8 cellular contexts compared by ENCODE assay signal in genomic region chr3:184513276-184514150, GRCh38. TPM values are rescaled to one million over a fixed set of nuclear protein-coding genes. Genes with fewer than 3 reads are reported as not detected.
A peak's percentile ranks its signal among the peaks of the same experiment; 100 is the strongest.
DNase-seq lines count a peak whose midpoint lies in the region; ATAC-seq, FAIRE-seq and TF ChIP-seq lines count a peak whose summit lies in the region.

No MANE protein-coding gene starts in this region.

- H3K27ac Mint-ChIP-seq in T-helper 2 cell treated with Interferon-gamma antibody and Interleukin-4, amounts not matched to agents 5 μg/mL and 100 μg/mL, for 36 hours: no peak overlapping the region
- no peak overlapping the region for H3K27ac Mint-ChIP-seq in astrocyte (ENCODE audit: unreplicated experiment)

- H3K4me3 ChIP-seq in astrocyte (ENCODE audit: insufficient read depth, low read depth, low read length) (peak overlapping the region; percentile 16), hepatocyte (peak overlapping the region; percentile 50), uterus (peak overlapping the region; percentile 16 to 17)

- no peak for FAIRE-seq in astrocyte (lab: Jason Lieb, UNC)

- H3K4me1 Mint-ChIP-seq in T-helper 2 cell treated with Interferon-gamma antibody and Interleukin-4, amounts not matched to agents 5 μg/mL and 100 μg/mL, for 36 hours (ENCODE audit: low read depth): peaks cover 9% of the 10 kb centered on the region
- H3K4me1 Mint-ChIP-seq in astrocyte (ENCODE audit: low read depth, unreplicated experiment): peaks cover 5% of the 10 kb centered on the region

- H3K9me2 ChIP-seq in hepatocyte (replicated peaks; ENCODE audit: insufficient read depth): no peaks in the 10 kb centered on the region

- H3K36me3 Mint-ChIP-seq in T-helper 2 cell treated with Interferon-gamma antibody and Interleukin-4, amounts not matched to agents 5 μg/mL and 100 μg/mL, for 36 hours (ENCODE audit: low read depth): no peaks in the 10 kb centered on the region
- H3K36me3 Mint-ChIP-seq in astrocyte (ENCODE audit: low read depth, unreplicated experiment): no peaks in the 10 kb centered on the region

- H3K9ac ChIP-seq in ES-I3 (ENCODE audit: low read depth, low read length) (peak overlapping the region; percentile 50), astrocyte (ENCODE audit: low read length) (peak overlapping the region; percentile 33)

- H4K20me1 ChIP-seq in astrocyte (ENCODE audit: insufficient read depth, low read length) (no peaks in the 10 kb centered on the region), hepatocyte (ENCODE audit: insufficient read depth, poor library complexity, severe bottlenecking) (no peaks in the 10 kb centered on the region)

- H3K9me3 Mint-ChIP-seq in T-helper 2 cell treated with Interferon-gamma antibody and Interleukin-4, amounts not matched to agents 5 μg/mL and 100 μg/mL, for 36 hours: no peaks in the 10 kb centered on the region
- peaks cover 18% of the 10 kb centered on the region for H3K9me3 Mint-ChIP-seq in astrocyte (ENCODE audit: unreplicated experiment)

- 7% methylated on average over 52 of the region's 69 CpGs for WGBS in hepatocyte (ENCODE audit: low lambda C conversion rate, missing lambda C conversion rate)

- TF ChIP-seq POLR2A in uterus (IDR thresholded peaks at IDR 0.05): no peak

- H3K36me3 ChIP-seq in ES-I3 (ENCODE audit: insufficient read depth, low read length): no peaks in the 10 kb centered on the region
- H3K36me3 ChIP-seq in astrocyte (ENCODE audit: insufficient read depth, low read length): no peaks in the 10 kb centered on the region
- H3K36me3 ChIP-seq in hepatocyte (replicated peaks; ENCODE audit: insufficient read depth, low read depth): no peaks in the 10 kb centered on the region
- no peaks in the 10 kb centered on the region for H3K36me3 ChIP-seq in uterus

- H3K79me2 ChIP-seq in astrocyte (ENCODE audit: insufficient read depth, low read length): no peaks in the 10 kb centered on the region
- no peaks in the 10 kb centered on the region for H3K79me2 ChIP-seq in hepatocyte

- TF ChIP-seq CTCF in astrocyte (IDR thresholded peaks at IDR 0.05; ENCODE audit: insufficient read depth, low read depth, low read length) (peak; percentile 67), hepatocyte (IDR thresholded peaks at IDR 0.05; ENCODE audit: poor library complexity) (peak; percentile 87), uterus (IDR thresholded peaks at IDR 0.05) (peak; percentile 78 to 91 (median 85))

- H3K27me3 Mint-ChIP-seq in T-helper 2 cell treated with Interferon-gamma antibody and Interleukin-4, amounts not matched to agents 5 μg/mL and 100 μg/mL, for 36 hours (ENCODE audit: low read depth): peaks cover 72% of the 10 kb centered on the region
- H3K27me3 Mint-ChIP-seq in astrocyte (ENCODE audit: low read depth, unreplicated experiment): peaks cover 50% of the 10 kb centered on the region

- H3K4me1 ChIP-seq in ES-I3 (ENCODE audit: insufficient read depth, low read length) (peaks cover 5% of the 10 kb centered on the region; the same call in 1 of the 2 replicates), astrocyte (ENCODE audit: insufficient read depth, low read length) (peaks cover 11% of the 10 kb centered on the region), hepatocyte (ENCODE audit: insufficient read depth) (no peaks in the 10 kb centered on the region), uterus (no peaks in the 10 kb centered on the region)

- H3K27me3 ChIP-seq in astrocyte (ENCODE audit: insufficient read depth, low read length) (peaks cover 49% of the 10 kb centered on the region), hepatocyte (peaks cover 64% of the 10 kb centered on the region), uterus (peaks cover 0 to 8% of the 10 kb centered on the region in 2 donors)

- ATAC-seq in HG02759 (IDR thresholded peaks at IDR 0.05; ENCODE audit: unreplicated experiment): peak; percentile 89

- no peak overlapping the region for H3K27ac ChIP-seq in astrocyte (ENCODE audit: low read depth, low read length)
- no peak overlapping the region for H3K27ac ChIP-seq in hepatocyte
- H3K27ac ChIP-seq in uterus: peak overlapping the region in 1 of 2 donors; percentile 36

- peak overlapping the region; percentile 82 for H3K4me2 ChIP-seq in astrocyte (ENCODE audit: low read length)
- peak overlapping the region; percentile 98 for H3K4me2 ChIP-seq in hepatocyte

- intact Hi-C loops in uterus (cut with DNase I; ENCODE audit: low total_unique reads): loop anchor here (10.0 kb wide), 1 partner anchor 139 kb away; the partner anchor contains the start of gene THPO

- H3K4me3 Mint-ChIP-seq in T-helper 2 cell treated with Interferon-gamma antibody and Interleukin-4, amounts not matched to agents 5 μg/mL and 100 μg/mL, for 36 hours: peak overlapping the region; percentile 70
- H3K4me3 Mint-ChIP-seq in astrocyte (ENCODE audit: unreplicated experiment): no peak overlapping the region

- H2AFZ ChIP-seq in astrocyte (ENCODE audit: low read depth, low read length): peak overlapping the region; percentile 87
- H2AFZ ChIP-seq in hepatocyte: peak overlapping the region; percentile 66

- DNase-seq in NCI-H1694 (lab: John Stamatoyannopoulos, UW) (peak; percentile 78), astrocyte (ENCODE audit: low read depth) (peak; percentile 42), hepatocyte (ENCODE audit: low spot score) (peak; percentile 93), renal cortical epithelial cell (ENCODE audit: low read depth) (peak; percentile 54), uterus (peak; percentile 85 to 87)
- DNase-seq in T-helper 2 cell treated with Interferon-gamma antibody and Interleukin-4, amounts not matched to agents 5 μg/mL and 100 μg/mL, for 36 hours (ENCODE audit: low spot score): peak; percentile 75

- H3K9me3 ChIP-seq in ES-I3 (ENCODE audit: control insufficient read depth, insufficient read depth, low read length) (no peaks in the 10 kb centered on the region; the same call in 1 of the 2 replicates), astrocyte (ENCODE audit: insufficient read depth, low read depth, low read length) (peaks cover 3% of the 10 kb centered on the region), hepatocyte (ENCODE audit: low read depth) (no peaks in the 10 kb centered on the region), uterus (no peaks in the 10 kb centered on the region)

RNA-seq across cellular contexts. Expression of gene EPHB3, which starts 48.1 kb away (rescaled TPM):
- total RNA-seq in astrocyte: 17.2 and 27.0 TPM in 2 replicates
- 5.2 and 11.0 TPM in 2 replicates for total RNA-seq in hepatocyte
- polyA plus RNA-seq in hepatocyte: 21.2 and 22.0 TPM in 2 replicates
- total RNA-seq in renal cortical epithelial cell: 0.15 and 0.17 TPM in 2 replicates
- 10 to 100 TPM in 2 of 4 donors, 1 to 10 TPM in 2; 2.0 to 70.2 (median 19.7) TPM for total RNA-seq in uterus

Comparison
In these comparisons a context has a peak if more than half of its experiments do, and no peak if none do; other contexts are left out.
1. DNase-seq: peak in every context shown above with its lines; median percentile 93 in hepatocyte; 86 in uterus; 78 in NCI-H1694; 75 in T-helper 2 cell treated with Interferon-gamma antibody and Interleukin-4, amounts not matched to agents 5 μg/mL and 100 μg/mL, for 36 hours; 54 in renal cortical epithelial cell; 42 in astrocyte.